In genomic region chr1:32892368-32893197, GRCh38 we compare ENCODE assay signal across 1 cellular context.
TF ChIP-seq lines count a peak whose summit lies in the region.

No MANE protein-coding gene starts in this region.

TF ChIP-seq in WTC11, 78 proteins besides CTCF, POLR2A, EP300 and RAD21 (continued from another document):
- TF ChIP-seq ZNF425 (CRISPR knock-in tag; conservative IDR thresholded peaks at IDR 0.05) = no peak
- TF ChIP-seq IRF2 (CRISPR knock-in tag; IDR thresholded peaks at IDR 0.05; ENCODE audit: borderline replicate concordance, low read depth) = no peak
- TF ChIP-seq ARID4B (CRISPR knock-in tag; IDR thresholded peaks at IDR 0.05; ENCODE audit: borderline replicate concordance) = peak; percentile 66; the same call in 1 of the 2 replicates
- TF ChIP-seq MLX (CRISPR knock-in tag; IDR thresholded peaks at IDR 0.05) = no peak
- peak; percentile 53; the same call in 1 of the 2 replicates for TF ChIP-seq FOXK1 (CRISPR knock-in tag; IDR thresholded peaks at IDR 0.05)
- no peak for TF ChIP-seq GRHL2 (CRISPR knock-in tag; IDR thresholded peaks at IDR 0.05; ENCODE audit: insufficient replicate concordance, severe bottlenecking)
- peak; percentile 94 for TF ChIP-seq NFE2L1 (CRISPR knock-in tag; IDR thresholded peaks at IDR 0.05)
